ENCODE assay signal across 1 cellular context in genomic region chr11:2748061-2748813, GRCh38.
TF ChIP-seq lines count a peak whose summit lies in the region.

No MANE protein-coding gene starts in this region.

TF ChIP-seq in K562, 482 proteins besides CTCF, POLR2A, EP300 and RAD21:
- TF ChIP-seq HMBOX1 (IDR thresholded peaks at IDR 0.05) = no peak
- TF ChIP-seq CBFA2T2 (conservative IDR thresholded peaks at IDR 0.05) = 0 out of 2 replicates have a peak, but pooled peaks have one; percentile 27
- no peak for TF ChIP-seq NFATC3 (IDR thresholded peaks at IDR 0.05)
- no peak for TF ChIP-seq TRIM28 (IDR thresholded peaks at IDR 0.05)
- no peak for TF ChIP-seq CREB5 (CRISPR knock-in tag; IDR thresholded peaks at IDR 0.05)
- TF ChIP-seq USF1 (CRISPR knock-in tag; IDR thresholded peaks at IDR 0.05) = peak; percentile 68
- peak; percentile 72 for TF ChIP-seq USF2 (CRISPR knock-in tag; IDR thresholded peaks at IDR 0.05)
- TF ChIP-seq SNIP1 (IDR thresholded peaks at IDR 0.05; ENCODE audit: low read depth) = no peak
- TF ChIP-seq TFE3 (CRISPR knock-in tag; IDR thresholded peaks at IDR 0.05) = peak; percentile 84
- TF ChIP-seq ZNF740 (CRISPR knock-in tag; IDR thresholded peaks at IDR 0.05) = no peak
- no peak for TF ChIP-seq ZNF740 (tag; IDR thresholded peaks at IDR 0.05)
- peak; percentile 85 for TF ChIP-seq RAD51 (IDR thresholded peaks at IDR 0.05; ENCODE audit: borderline replicate concordance, low read depth)
- no peak for TF ChIP-seq ZNF668 (CRISPR knock-in tag; IDR thresholded peaks at IDR 0.05)
- peak; percentile 76; the same call in 1 of the 2 replicates for TF ChIP-seq TOE1 (IDR thresholded peaks at IDR 0.05; ENCODE audit: borderline replicate concordance)
- TF ChIP-seq TOE1 (CRISPR knock-in tag; IDR thresholded peaks at IDR 0.05; ENCODE audit: borderline replicate concordance, low read depth) = no peak
- TF ChIP-seq ELF2 (CRISPR knock-in tag; IDR thresholded peaks at IDR 0.05) = no peak
- TF ChIP-seq BHLHE40 (IDR thresholded peaks at IDR 0.05; ENCODE audit: low read length) = peak; percentile 52; the same call in 1 of the 2 replicates
- 0 out of 2 replicates have a peak, but pooled peaks have one; percentile 24 for TF ChIP-seq CBFB (CRISPR knock-in tag; IDR thresholded peaks at IDR 0.05)
- TF ChIP-seq NFYB (IDR thresholded peaks at IDR 0.05; ENCODE audit: extremely low read depth, insufficient read length) = no peak
- TF ChIP-seq ZNF780A (CRISPR knock-in tag; IDR thresholded peaks at IDR 0.05) = no peak
- TF ChIP-seq NCOA1 (IDR thresholded peaks at IDR 0.05; ENCODE audit: low read depth) = no peak
- no peak for TF ChIP-seq RBM15 (IDR thresholded peaks at IDR 0.05; ENCODE audit: insufficient read depth, low read length)
- TF ChIP-seq RFX5 (IDR thresholded peaks at IDR 0.05; ENCODE audit: low read depth, low read length) = no peak
- peak; percentile 54 for TF ChIP-seq ZFX (CRISPR knock-in tag; IDR thresholded peaks at IDR 0.05)
TF ChIP-seq in K562: peak in this region for 9.
